23 cellular contexts compared by ENCODE assay signal in the genomic region with DNA sequence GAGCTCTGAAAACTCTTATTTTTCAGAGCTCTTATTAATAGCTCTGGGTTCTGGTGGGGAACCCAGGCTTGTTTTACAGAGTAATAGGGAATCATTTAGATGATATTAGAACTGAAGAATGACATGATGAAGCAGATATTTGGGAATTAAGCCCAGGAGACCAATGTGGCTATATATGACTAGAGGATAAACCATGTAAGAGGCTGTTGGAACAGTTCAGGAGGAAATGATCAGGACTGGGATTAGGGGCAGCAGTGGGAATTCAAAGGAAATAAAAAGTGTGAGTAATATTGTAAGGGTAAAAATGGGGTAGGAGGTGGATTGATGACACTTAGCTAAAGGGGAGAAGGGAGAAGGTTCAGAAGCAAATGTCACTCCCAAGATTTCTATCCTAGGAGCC. TPM values are rescaled to one million over a fixed set of nuclear protein-coding genes. Genes with fewer than 3 reads are reported as not detected.
DNase-seq lines count a peak whose midpoint lies in the region; ATAC-seq and TF ChIP-seq lines count a peak whose summit lies in the region.
"Had no signal": no experiment of that assay in that cellular context is flagged by ENCODE, and none has a peak within 500 bp of the region (broad histone marks: within the 10 kb centered on the region; RNA-seq: fewer than 3 reads in every experiment).

No MANE protein-coding gene starts in this region.

- no peak overlapping the region for H2AFZ ChIP-seq in osteoblast (ENCODE audit: low read length)
- H2AFZ ChIP-seq: hepatocyte had no signal

- peak; percentile 66 for DNase-seq in ELR (ENCODE audit: low read depth)
- DNase-seq in MG63, result peak; percentile 34
- no peak for DNase-seq in chondrocyte (ENCODE audit: low spot score)
- peak; percentile 34 for DNase-seq in osteoblast (ENCODE audit: insufficient read length, low spot score, missing footprints)
- DNase-seq in sciatic nerve (ENCODE audit: low spot score), result no peak
- DNase-seq in SIG-M5 (lab: John Stamatoyannopoulos, UW), result no peak
- no peak for DNase-seq in ecto neural progenitor cell (ENCODE audit: low spot score)
- DNase-seq in D341Med (ENCODE audit: low spot score), result no peak
- DNase-seq: activated CD4-positive, CD25-positive, alpha-beta regulatory T cell treated with anti-CD3 and anti-CD28 coated beads, Interleukin-2, amount 50 U/mL, for 72 hours; activated CD8-positive, alpha-beta memory T cell treated with anti-CD3 and anti-CD28 coated beads for 24 hours; activated T-cell treated with anti-CD3 and anti-CD28 coated beads, Interleukin-2, amount 50 U/mL, for 72 hours; effector CD8-positive, alpha-beta T cell; NCI-H187; NCI-H2227 treated with DMSO at 0.1 percent for 48 hours; sigmoid colon; stimulated activated naive CD8-positive, alpha-beta T cell treated with anti-CD3 and anti-CD28 coated beads, Interleukin-15, amount 100 ng/mL, for 72 hours had no signal

- no peak for TF ChIP-seq CTCF in chondrocyte (IDR thresholded peaks at IDR 0.05)
- no peak for TF ChIP-seq CTCF in osteoblast (IDR thresholded peaks at IDR 0.05; ENCODE audit: extremely low read depth, low read depth, low read length)

- no peaks in the 10 kb centered on the region for H3K9me3 Mint-ChIP-seq in chondrocyte (ENCODE audit: low read depth)
- H3K9me3 Mint-ChIP-seq: activated T-cell treated with anti-CD3 and anti-CD28 coated beads, Interleukin-2, amount 50 U/mL, for 72 hours; central memory CD8-positive, alpha-beta T cell; stimulated activated naive CD8-positive, alpha-beta T cell treated with anti-CD3 and anti-CD28 coated beads, Interleukin-15, amount 100 ng/mL, for 72 hours; type B pancreatic cell had no signal

- no peak overlapping the region for H3K4me3 Mint-ChIP-seq in chondrocyte (ENCODE audit: unreplicated experiment)
- H3K4me3 Mint-ChIP-seq: activated naive CD8-positive, alpha-beta T cell; activated T-cell treated with anti-CD3 and anti-CD28 coated beads, Interleukin-2, amount 50 U/mL, for 72 hours; central memory CD8-positive, alpha-beta T cell; stimulated activated naive CD8-positive, alpha-beta T cell treated with anti-CD3 and anti-CD28 coated beads, Interleukin-15, amount 100 ng/mL, for 72 hours; type B pancreatic cell had no signal

- H3K36me3 ChIP-seq in MG63 (no peaks in the 10 kb centered on the region; the same call in 1 of the 2 replicates), osteoblast (ENCODE audit: insufficient read depth, low read length) (no peaks in the 10 kb centered on the region)
- H3K36me3 ChIP-seq: sigmoid colon had no signal

- H3K27me3 Mint-ChIP-seq in chondrocyte (ENCODE audit: low read depth), result no peaks in the 10 kb centered on the region
- H3K27me3 Mint-ChIP-seq: activated naive CD8-positive, alpha-beta T cell; type B pancreatic cell had no signal

- no peaks in the 10 kb centered on the region for H3K79me2 ChIP-seq in osteoblast (ENCODE audit: insufficient read depth, low read length)
- H3K79me2 ChIP-seq: hepatocyte had no signal

- H3K4me2 ChIP-seq in osteoblast (ENCODE audit: insufficient read depth, low read length), result peak overlapping the region; percentile 4
- H3K4me2 ChIP-seq: hepatocyte had no signal

- no peak overlapping the region for H3K4me3 ChIP-seq in MG63
- no peak overlapping the region for H3K4me3 ChIP-seq in osteoblast (ENCODE audit: insufficient read depth, low read length)
- H3K4me3 ChIP-seq: hepatocyte, lung, sigmoid colon had no signal

- no peak for ATAC-seq in sciatic nerve
- ATAC-seq: activated T-cell treated with anti-CD3 and anti-CD28 coated beads, Interleukin-2, amount 50 U/mL, for 72 hours; Panc1; stimulated activated naive CD8-positive, alpha-beta T cell treated with anti-CD3 and anti-CD28 coated beads, Interleukin-15, amount 100 ng/mL, for 72 hours had no signal

- peak overlapping the region; percentile 76 for H3K27ac Mint-ChIP-seq in chondrocyte (ENCODE audit: unreplicated experiment)
- H3K27ac Mint-ChIP-seq: activated naive CD8-positive, alpha-beta T cell; activated T-cell treated with anti-CD3 and anti-CD28 coated beads, Interleukin-2, amount 50 U/mL, for 72 hours; type B pancreatic cell had no signal

- intact Hi-C loops in sciatic nerve (cut with DNase I), result no loop called here

- peaks cover 39% of the 10 kb centered on the region for H3K4me1 ChIP-seq in osteoblast (ENCODE audit: insufficient read depth, low read length)

- peaks cover 50% of the 10 kb centered on the region for H3K4me1 Mint-ChIP-seq in chondrocyte (ENCODE audit: low read depth)
- H3K4me1 Mint-ChIP-seq: central memory CD8-positive, alpha-beta T cell; stimulated activated naive CD8-positive, alpha-beta T cell treated with anti-CD3 and anti-CD28 coated beads, Interleukin-15, amount 100 ng/mL, for 72 hours had no signal

- H3K9me3 ChIP-seq in MG63 (0 out of 2 replicates have a peak, but pooled peaks cover 2% of the 10 kb centered on the region), osteoblast (ENCODE audit: low read depth, low read length) (no peaks in the 10 kb centered on the region)
- H3K9me3 ChIP-seq: sigmoid colon had no signal

- H3K27me3 ChIP-seq in MG63, result no peaks in the 10 kb centered on the region
- no peaks in the 10 kb centered on the region for H3K27me3 ChIP-seq in osteoblast (ENCODE audit: insufficient read depth, low read length)
- H3K27me3 ChIP-seq: hepatocyte, sigmoid colon had no signal

- no peaks in the 10 kb centered on the region for H4K20me1 ChIP-seq in osteoblast (ENCODE audit: insufficient read depth, low read length)

- no peaks in the 10 kb centered on the region for H3K36me3 Mint-ChIP-seq in chondrocyte (ENCODE audit: low read depth)
- H3K36me3 Mint-ChIP-seq: activated naive CD8-positive, alpha-beta T cell; type B pancreatic cell had no signal

- H3K27ac ChIP-seq in osteoblast (ENCODE audit: low read depth, low read length), result peak overlapping the region; percentile 96
- H3K27ac ChIP-seq: hepatocyte, sigmoid colon had no signal

RNA-seq across cellular contexts. Expression of gene GIPC2, which starts 58.6 kb away (rescaled TPM):
- total RNA-seq in MG63 (2014; rRNA removed; shearing (Covaris generic); ENCODE audit: low replicate concordance), result 0.10 TPM in 1 of 2 replicates, not detected in the other
- total RNA-seq in chondrocyte (0.10 to 0.15 TPM (median 0.10 TPM) in 3 replicates), osteoblast (0.29 and 0.36 TPM in 2 replicates), sciatic nerve (4.0 TPM)
- total RNA-seq: SK-MEL-5 had no signal

Comparison
In these comparisons a context has a peak if more than half of its experiments do, and no peak if none do; other contexts are left out.
1. DNase-seq: peak in ELR (single experiment), MG63 (single experiment) and osteoblast (single experiment); none in chondrocyte (single experiment), sciatic nerve (single experiment), SIG-M5 (single experiment), ecto neural progenitor cell (single experiment) and D341Med (single experiment).